ENCODE assay signal across 23 cellular contexts in the genomic region with DNA sequence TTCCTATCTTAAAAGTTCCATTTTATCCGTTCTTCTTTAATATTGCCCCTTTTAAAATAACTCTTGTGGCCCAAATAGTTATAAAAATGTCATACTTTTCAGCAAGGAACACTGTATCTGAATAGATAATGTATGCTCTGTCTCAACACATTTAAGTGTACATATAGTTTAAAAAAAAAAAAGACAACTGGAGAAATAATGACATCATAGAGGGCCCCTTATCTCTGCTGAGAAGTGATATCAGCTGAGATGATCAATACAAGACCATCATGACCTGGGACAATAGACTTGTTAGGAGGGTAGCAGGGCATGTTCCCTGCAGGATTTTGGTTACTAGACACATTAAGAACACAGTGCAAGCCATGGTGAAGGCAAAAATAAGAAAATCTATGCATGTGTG.
"Had no signal": no experiment of that assay in that cellular context is flagged by ENCODE, and none has a peak within 500 bp of the region (broad histone marks: within the 10 kb centered on the region; RNA-seq: fewer than 3 reads in every experiment).

No MANE protein-coding gene starts in this region.

- DNase-seq: Kasumi-1, MM.1S, NCI-H1048, NCI-H1105, NCI-H1436 treated with DMSO at 0.1 percent for 48 hours, NCI-H1694, NCI-H187 treated with DMSO at 0.1 percent for 48 hours, NCI-H2029 treated with DMSO at 0.1 percent for 48 hours, NCI-H2171 treated with DMSO at 0.1 percent for 48 hours, NCI-H345, NCI-H446 treated with DMSO at 0.1 percent for 48 hours, NCI-H510A treated with DMSO at 0.1 percent for 48 hours, NCI-H526, Right ventricle myocardium superior, RPMI8226, SIG-M5, SW 1271 had no signal

- H3K27ac Mint-ChIP-seq: IgD-negative memory B cell had no signal

- H3K27ac ChIP-seq: KMS-11, SJSA1, SK-N-MC had no signal

- H3K4me3 ChIP-seq: K562, SJSA1, SK-N-MC had no signal

- H3K9ac ChIP-seq: KMS-11 had no signal

- H3K9me3 Mint-ChIP-seq: IgD-negative memory B cell had no signal

- ATAC-seq: K562 had no signal

- H3K4me3 Mint-ChIP-seq: IgD-negative memory B cell had no signal

- FAIRE-seq: K562, RCC 7860 had no signal

- H3K4me2 ChIP-seq: KMS-11 had no signal

- H3K4me1 ChIP-seq: SJSA1 had no signal

- H3K9me3 ChIP-seq: SJSA1 had no signal

- H3K27me3 Mint-ChIP-seq: IgD-negative memory B cell had no signal

- H3K27me3 ChIP-seq: SJSA1 had no signal

- H3K36me3 Mint-ChIP-seq: IgD-negative memory B cell had no signal
